Comparison of ENCODE assay signal across 8 cellular contexts in genomic region chr6:116371384-116372209, GRCh38. TPM values are rescaled to one million over a fixed set of nuclear protein-coding genes. Genes with fewer than 3 reads are reported as not detected.
DNase-seq lines count a peak whose midpoint lies in the region; ATAC-seq, FAIRE-seq and TF ChIP-seq lines count a peak whose summit lies in the region.

No MANE protein-coding gene starts in this region.

- H3K4me3 Mint-ChIP-seq in activated naive CD4-positive, alpha-beta T cell treated with anti-CD3 and anti-CD28 coated beads for 36 hours, result peak overlapping the region; percentile 71
- peak overlapping the region; percentile 93 to 98 (median 95) for H3K4me3 Mint-ChIP-seq in nephron

- H3K9me3 ChIP-seq in upper lobe of left lung, result no peaks in the 10 kb centered on the region

- H3K27ac Mint-ChIP-seq in activated naive CD4-positive, alpha-beta T cell treated with anti-CD3 and anti-CD28 coated beads for 36 hours, result no peak overlapping the region
- peak overlapping the region; percentile 86 to 99 (median 98) for H3K27ac Mint-ChIP-seq in nephron

- no peak for TF ChIP-seq EP300 in upper lobe of left lung (IDR thresholded peaks at IDR 0.05)

- DNase-seq in NCI-H524 (lab: John Stamatoyannopoulos, UW) (peak; percentile 35 to 60), NCI-H524 treated with DMSO at 0.1 percent for 48 hours (lab: John Stamatoyannopoulos, UW) (no peak), NCI-H226 (peak; percentile 92), frontal cortex (ENCODE audit: low spot score in 2 of 2) (peak; percentile 46 to 66), upper lobe of left lung (peak in 1 of 2 donors; percentile 66)
- peak; percentile 43 for DNase-seq in activated naive CD4-positive, alpha-beta T cell treated with anti-CD3 and anti-CD28 coated beads for 36 hours

- peaks cover 6 to 27% (median 13%) of the 10 kb centered on the region in 4 donors for H3K4me1 ChIP-seq in upper lobe of left lung

- peak; percentile 4 for ATAC-seq in HG02623 (IDR thresholded peaks at IDR 0.05; ENCODE audit: unreplicated experiment)
- peak; percentile 83 to 88 for ATAC-seq in upper lobe of left lung (ENCODE audit: low FRiP score in 2 of 2)

- H3K27me3 Mint-ChIP-seq in activated naive CD4-positive, alpha-beta T cell treated with anti-CD3 and anti-CD28 coated beads for 36 hours (ENCODE audit: low read depth), result peaks cover 24% of the 10 kb centered on the region
- H3K27me3 Mint-ChIP-seq in nephron (ENCODE audit: low read depth), result no peaks in the 10 kb centered on the region

- intact Hi-C loops in activated naive CD4-positive, alpha-beta T cell treated with anti-CD3 and anti-CD28 coated beads for 36 hours (cut with micrococcal nuclease), result loop anchor here (2.0 to 10.0 kb wide), 6 partner anchors 91 to 357 kb away; partner anchors contain the start of genes CALHM6, NT5DC1 and RWDD1

- no peaks in the 10 kb centered on the region for H3K36me3 Mint-ChIP-seq in activated naive CD4-positive, alpha-beta T cell treated with anti-CD3 and anti-CD28 coated beads for 36 hours (ENCODE audit: low read depth)
- H3K36me3 Mint-ChIP-seq in nephron (ENCODE audit: low read depth), result peaks cover 3% of the 10 kb centered on the region

- TF ChIP-seq POLR2A in upper lobe of left lung (IDR thresholded peaks at IDR 0.05), result peak in 1 of 4 donors; percentile 39

- WGBS in upper lobe of left lung, 2 donors, result 10 to 17% methylated on average over 20 to 34 of the region's 45 CpGs

- H3K27ac ChIP-seq in upper lobe of left lung, result peak overlapping the region; percentile 88 to 95 (median 90)

- no peaks in the 10 kb centered on the region for H3K9me3 Mint-ChIP-seq in activated naive CD4-positive, alpha-beta T cell treated with anti-CD3 and anti-CD28 coated beads for 36 hours
- H3K9me3 Mint-ChIP-seq in nephron, result no peaks in the 10 kb centered on the region

- TF ChIP-seq CTCF in nephron (IDR thresholded peaks at IDR 0.05; ENCODE audit: unreplicated experiment in 3 of 3) (no peak), upper lobe of left lung (IDR thresholded peaks at IDR 0.05) (no peak)

- CTCF ChIA-PET in activated naive CD4-positive, alpha-beta T cell treated with anti-CD3 and anti-CD28 coated beads for 36 hours (lab: Charles Lee), result interaction anchor here (1.3 kb wide), 2 partner anchors 83 to 199 kb away, joined by 3 to 5 read pairs; no protein-coding TSS in a partner anchor

- H3K4me3 ChIP-seq in upper lobe of left lung, result peak overlapping the region; percentile 56 to 78 (median 69)

- peaks cover 8% of the 10 kb centered on the region for H3K4me1 Mint-ChIP-seq in activated naive CD4-positive, alpha-beta T cell treated with anti-CD3 and anti-CD28 coated beads for 36 hours (ENCODE audit: low read depth)
- H3K4me1 Mint-ChIP-seq in nephron, result peaks cover 9% of the 10 kb centered on the region

- FAIRE-seq in frontal cortex (lab: Jason Lieb, UNC), result no peak

- H3K27me3 ChIP-seq in upper lobe of left lung, result no peaks in the 10 kb centered on the region

- no peaks in the 10 kb centered on the region for H3K36me3 ChIP-seq in upper lobe of left lung

RNA-seq across cellular contexts. Expression of gene DSE, which starts 0.8 kb away (rescaled TPM):
- 1 to 10 TPM; 2.1 to 3.2 TPM for total RNA-seq in activated naive CD4-positive, alpha-beta T cell treated with anti-CD3 and anti-CD28 coated beads for 36 hours
- 20.4 TPM for total RNA-seq in frontal cortex
- 10 to 100 TPM; 20.1 to 68.1 (median 40.6) TPM for total RNA-seq in upper lobe of left lung
